Comparison of ENCODE assay signal across 10 cellular contexts in the genomic region with DNA sequence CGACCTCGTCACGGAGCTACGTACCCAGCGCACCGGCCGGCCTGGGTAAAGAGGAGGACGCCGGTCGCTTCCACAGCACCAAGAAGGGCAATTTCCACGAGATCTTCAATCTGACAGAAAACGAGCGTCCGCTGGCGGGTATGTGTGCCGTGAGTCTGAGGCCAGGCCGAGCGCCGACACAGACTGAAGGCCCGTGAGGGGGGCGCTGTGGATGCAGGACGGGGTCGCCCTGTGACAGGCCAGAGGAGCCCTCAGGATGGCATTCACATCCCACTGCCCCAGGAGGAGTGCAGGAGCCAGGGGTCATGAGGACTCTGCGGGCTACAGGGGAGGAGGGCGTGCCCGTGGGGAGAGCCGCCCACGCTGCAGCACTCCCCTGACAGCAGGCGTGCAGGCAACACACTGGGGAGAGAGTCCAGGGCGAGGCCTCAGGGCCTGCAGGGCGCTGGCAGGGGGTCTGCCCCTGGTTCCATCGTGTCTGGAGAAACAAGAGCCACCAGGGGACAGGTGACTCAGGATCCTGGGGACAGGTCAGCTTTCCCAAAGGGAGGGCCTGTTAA. TPM values are rescaled to one million over a fixed set of nuclear protein-coding genes. Genes with fewer than 3 reads are reported as not detected.
DNase-seq lines count a peak whose midpoint lies in the region; ATAC-seq, FAIRE-seq and TF ChIP-seq lines count a peak whose summit lies in the region.
"Had no signal": no experiment of that assay in that cellular context is flagged by ENCODE, and none has a peak within 500 bp of the region (broad histone marks: within the 10 kb centered on the region; RNA-seq: fewer than 3 reads in every experiment).

No MANE protein-coding gene starts in this region.

- peaks cover 36% of the 10 kb centered on the region for H3K4me1 Mint-ChIP-seq in activated T-cell treated with anti-CD3 and anti-CD28 coated beads, Interleukin-2, amount 50 U/mL, for 72 hours (ENCODE audit: low read depth)
- H3K4me1 Mint-ChIP-seq in natural killer cell, result peaks cover 4 to 13% of the 10 kb centered on the region in 2 donors

- peak overlapping the region; percentile 98 for H3K27ac Mint-ChIP-seq in activated T-cell treated with anti-CD3 and anti-CD28 coated beads, Interleukin-2, amount 50 U/mL, for 72 hours
- peak overlapping the region; percentile 68 to 75 for H3K27ac Mint-ChIP-seq in natural killer cell

- peaks cover 2 to 3% of the 10 kb centered on the region in 2 donors for H3K36me3 Mint-ChIP-seq in activated T-cell treated with anti-CD3 and anti-CD28 coated beads, Interleukin-2, amount 50 U/mL, for 72 hours (ENCODE audit: insufficient read depth in 2 of 2)
- no peaks in the 10 kb centered on the region for H3K36me3 Mint-ChIP-seq in natural killer cell

- TF ChIP-seq CTCF in natural killer cell (IDR thresholded peaks at IDR 0.05), result no peak

- peak; percentile 40 for DNase-seq in stimulated activated CD4-positive, alpha-beta T cell treated with anti-CD3 and anti-CD28 coated beads, Interleukin-12 subunit alpha, Interleukin-12 subunit beta, amount 100 ng/mL, for 4 hours
- no peak for DNase-seq in stimulated activated CD4-positive, alpha-beta T cell treated with anti-CD3 and anti-CD28 coated beads, Interleukin-2, amount 100 ng/mL, for 48 hours
- DNase-seq in activated T-cell treated with anti-CD3 and anti-CD28 coated beads, Interleukin-2, amount 50 U/mL, for 72 hours, result peak; percentile 41 to 43
- DNase-seq in natural killer cell (no peak), urothelium cell line (ENCODE audit: low spot score) (no peak), mucosa of gallbladder (ENCODE audit: low spot score) (no peak)
- DNase-seq: NCI-H2081 had no signal

- peak overlapping the region; percentile 95 to 98 for H3K4me3 Mint-ChIP-seq in activated T-cell treated with anti-CD3 and anti-CD28 coated beads, Interleukin-2, amount 50 U/mL, for 72 hours
- H3K4me3 Mint-ChIP-seq in natural killer cell, result peak overlapping the region; percentile 49

- no peaks in the 10 kb centered on the region for H3K27me3 Mint-ChIP-seq in activated T-cell treated with anti-CD3 and anti-CD28 coated beads, Interleukin-2, amount 50 U/mL, for 72 hours (ENCODE audit: low read depth)
- H3K27me3 Mint-ChIP-seq in natural killer cell (ENCODE audit: low read depth in 2 of 2), result no peaks in the 10 kb centered on the region

- FAIRE-seq in urothelium cell line (lab: Jason Lieb, UNC), result no peak
- FAIRE-seq: HepG2 had no signal

- intact Hi-C loops in natural killer cell (cut with micrococcal nuclease), result no loop called here

- peak; percentile 37 to 39 for ATAC-seq in activated T-cell treated with anti-CD3 and anti-CD28 coated beads, Interleukin-2, amount 50 U/mL, for 72 hours (replicated peaks in 1 of 2)
- ATAC-seq in natural killer cell (peak in 2 of 3 donors; percentile 12 to 17), HG02642 (IDR thresholded peaks at IDR 0.05; ENCODE audit: poor library complexity, unreplicated experiment) (no peak), GM19351 (IDR thresholded peaks at IDR 0.05; ENCODE audit: unreplicated experiment) (no peak)
- ATAC-seq: HepG2 had no signal

- no peaks in the 10 kb centered on the region for H3K9me3 Mint-ChIP-seq in activated T-cell treated with anti-CD3 and anti-CD28 coated beads, Interleukin-2, amount 50 U/mL, for 72 hours
- H3K9me3 Mint-ChIP-seq in natural killer cell, result no peaks in the 10 kb centered on the region

RNA-seq across cellular contexts. Expression of gene GRAMD4, which starts 53.6 kb away (rescaled TPM):
- total RNA-seq in activated T-cell treated with anti-CD3 and anti-CD28 coated beads, Interleukin-2, amount 50 U/mL, for 72 hours, result 10 to 100 TPM; 42.8 to 53.5 TPM
- total RNA-seq in natural killer cell (10 to 100 TPM; 30.0 to 78.5 (median 41.6) TPM), mucosa of gallbladder (142 TPM)

Comparison
In these comparisons a context has a peak if more than half of its experiments do, and no peak if none do; other contexts are left out.
1. DNase-seq: peak in stimulated activated CD4-positive, alpha-beta T cell treated with anti-CD3 and anti-CD28 coated beads, Interleukin-12 subunit alpha, Interleukin-12 subunit beta, amount 100 ng/mL, for 4 hours (single experiment) and activated T-cell treated with anti-CD3 and anti-CD28 coated beads, Interleukin-2, amount 50 U/mL, for 72 hours (2 of 2); none in stimulated activated CD4-positive, alpha-beta T cell treated with anti-CD3 and anti-CD28 coated beads, Interleukin-2, amount 100 ng/mL, for 48 hours (0 of 2), natural killer cell (single experiment), urothelium cell line (single experiment) and mucosa of gallbladder (single experiment).
2. ATAC-seq: peak in activated T-cell treated with anti-CD3 and anti-CD28 coated beads, Interleukin-2, amount 50 U/mL, for 72 hours (2 of 2) and natural killer cell (2 of 3); none in HG02642 (single experiment) and GM19351 (single experiment).